In genomic region chr19:934197-934840, GRCh38 we compare ENCODE assay signal across 2 cellular contexts.
TF ChIP-seq lines count a peak whose summit lies in the region.

No MANE protein-coding gene starts in this region.

TF ChIP-seq in GM23338, 12 proteins besides CTCF, POLR2A, EP300 and RAD21 (continued from another document):
- TF ChIP-seq, protein P1, sequence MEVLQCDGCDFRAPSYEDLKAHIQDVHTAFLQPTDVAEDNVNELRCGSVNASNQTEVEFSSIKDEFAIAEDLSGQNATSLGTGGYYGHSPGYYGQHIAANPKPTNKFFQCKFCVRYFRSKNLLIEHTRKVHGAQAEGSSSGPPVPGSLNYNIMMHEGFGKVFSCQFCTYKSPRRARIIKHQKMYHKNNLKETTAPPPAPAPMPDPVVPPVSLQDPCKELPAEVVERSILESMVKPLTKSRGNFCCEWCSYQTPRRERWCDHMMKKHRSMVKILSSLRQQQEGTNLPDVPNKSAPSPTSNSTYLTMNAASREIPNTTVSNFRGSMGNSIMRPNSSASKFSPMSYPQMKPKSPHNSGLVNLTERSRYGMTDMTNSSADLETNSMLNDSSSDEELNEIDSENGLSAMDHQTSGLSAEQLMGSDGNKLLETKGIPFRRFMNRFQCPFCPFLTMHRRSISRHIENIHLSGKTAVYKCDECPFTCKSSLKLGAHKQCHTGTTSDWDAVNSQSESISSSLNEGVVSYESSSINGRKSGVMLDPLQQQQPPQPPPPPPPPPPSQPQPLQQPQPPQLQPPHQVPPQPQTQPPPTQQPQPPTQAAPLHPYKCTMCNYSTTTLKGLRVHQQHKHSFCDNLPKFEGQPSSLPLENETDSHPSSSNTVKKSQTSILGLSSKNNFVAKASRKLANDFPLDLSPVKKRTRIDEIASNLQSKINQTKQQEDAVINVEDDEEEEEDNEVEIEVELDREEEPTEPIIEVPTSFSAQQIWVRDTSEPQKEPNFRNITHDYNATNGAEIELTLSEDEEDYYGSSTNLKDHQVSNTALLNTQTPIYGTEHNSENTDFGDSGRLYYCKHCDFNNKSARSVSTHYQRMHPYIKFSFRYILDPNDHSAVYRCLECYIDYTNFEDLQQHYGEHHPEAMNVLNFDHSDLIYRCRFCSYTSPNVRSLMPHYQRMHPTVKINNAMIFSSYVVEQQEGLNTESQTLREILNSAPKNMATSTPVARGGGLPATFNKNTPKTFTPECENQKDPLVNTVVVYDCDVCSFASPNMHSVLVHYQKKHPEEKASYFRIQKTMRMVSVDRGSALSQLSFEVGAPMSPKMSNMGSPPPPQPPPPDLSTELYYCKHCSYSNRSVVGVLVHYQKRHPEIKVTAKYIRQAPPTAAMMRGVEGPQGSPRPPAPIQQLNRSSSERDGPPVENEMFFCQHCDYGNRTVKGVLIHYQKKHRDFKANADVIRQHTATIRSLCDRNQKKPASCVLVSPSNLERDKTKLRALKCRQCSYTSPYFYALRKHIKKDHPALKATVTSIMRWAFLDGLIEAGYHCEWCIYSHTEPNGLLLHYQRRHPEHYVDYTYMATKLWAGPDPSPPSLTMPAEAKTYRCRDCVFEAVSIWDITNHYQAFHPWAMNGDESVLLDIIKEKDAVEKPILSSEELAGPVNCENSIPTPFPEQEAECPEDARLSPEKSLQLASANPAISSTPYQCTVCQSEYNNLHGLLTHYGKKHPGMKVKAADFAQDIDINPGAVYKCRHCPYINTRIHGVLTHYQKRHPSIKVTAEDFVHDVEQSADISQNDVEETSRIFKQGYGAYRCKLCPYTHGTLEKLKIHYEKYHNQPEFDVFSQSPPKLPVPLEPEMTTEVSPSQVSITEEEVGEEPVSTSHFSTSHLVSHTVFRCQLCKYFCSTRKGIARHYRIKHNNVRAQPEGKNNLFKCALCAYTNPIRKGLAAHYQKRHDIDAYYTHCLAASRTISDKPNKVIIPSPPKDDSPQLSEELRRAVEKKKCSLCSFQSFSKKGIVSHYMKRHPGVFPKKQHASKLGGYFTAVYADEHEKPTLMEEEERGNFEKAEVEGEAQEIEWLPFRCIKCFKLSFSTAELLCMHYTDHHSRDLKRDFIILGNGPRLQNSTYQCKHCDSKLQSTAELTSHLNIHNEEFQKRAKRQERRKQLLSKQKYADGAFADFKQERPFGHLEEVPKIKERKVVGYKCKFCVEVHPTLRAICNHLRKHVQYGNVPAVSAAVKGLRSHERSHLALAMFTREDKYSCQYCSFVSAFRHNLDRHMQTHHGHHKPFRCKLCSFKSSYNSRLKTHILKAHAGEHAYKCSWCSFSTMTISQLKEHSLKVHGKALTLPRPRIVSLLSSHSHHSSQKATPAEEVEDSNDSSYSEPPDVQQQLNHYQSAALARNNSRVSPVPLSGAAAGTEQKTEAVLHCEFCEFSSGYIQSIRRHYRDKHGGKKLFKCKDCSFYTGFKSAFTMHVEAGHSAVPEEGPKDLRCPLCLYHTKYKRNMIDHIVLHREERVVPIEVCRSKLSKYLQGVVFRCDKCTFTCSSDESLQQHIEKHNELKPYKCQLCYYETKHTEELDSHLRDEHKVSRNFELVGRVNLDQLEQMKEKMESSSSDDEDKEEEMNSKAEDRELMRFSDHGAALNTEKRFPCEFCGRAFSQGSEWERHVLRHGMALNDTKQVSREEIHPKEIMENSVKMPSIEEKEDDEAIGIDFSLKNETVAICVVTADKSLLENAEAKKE (CRISPR knock-in tag; IDR thresholded peaks at IDR 0.05): no peak
- TF ChIP-seq JUNB (IDR thresholded peaks at IDR 0.05; ENCODE audit: unreplicated experiment) (no peak), ZNF114 (CRISPR knock-in tag; IDR thresholded peaks at IDR 0.05) (no peak), NANOG (IDR thresholded peaks at IDR 0.05; ENCODE audit: borderline replicate concordance) (no peak), CREB1 (CRISPR knock-in tag; IDR thresholded peaks at IDR 0.05; ENCODE audit: low read depth) (no peak), EZH2phosphoT487 (IDR thresholded peaks at IDR 0.05; ENCODE audit: unreplicated experiment) (no peak), ZNF331 (CRISPR knock-in tag; IDR thresholded peaks at IDR 0.05; ENCODE audit: low read depth) (no peak), EZH2 (IDR thresholded peaks at IDR 0.05; ENCODE audit: low read depth, unreplicated experiment) (no peak)
- TF ChIP-seq, protein P2, sequence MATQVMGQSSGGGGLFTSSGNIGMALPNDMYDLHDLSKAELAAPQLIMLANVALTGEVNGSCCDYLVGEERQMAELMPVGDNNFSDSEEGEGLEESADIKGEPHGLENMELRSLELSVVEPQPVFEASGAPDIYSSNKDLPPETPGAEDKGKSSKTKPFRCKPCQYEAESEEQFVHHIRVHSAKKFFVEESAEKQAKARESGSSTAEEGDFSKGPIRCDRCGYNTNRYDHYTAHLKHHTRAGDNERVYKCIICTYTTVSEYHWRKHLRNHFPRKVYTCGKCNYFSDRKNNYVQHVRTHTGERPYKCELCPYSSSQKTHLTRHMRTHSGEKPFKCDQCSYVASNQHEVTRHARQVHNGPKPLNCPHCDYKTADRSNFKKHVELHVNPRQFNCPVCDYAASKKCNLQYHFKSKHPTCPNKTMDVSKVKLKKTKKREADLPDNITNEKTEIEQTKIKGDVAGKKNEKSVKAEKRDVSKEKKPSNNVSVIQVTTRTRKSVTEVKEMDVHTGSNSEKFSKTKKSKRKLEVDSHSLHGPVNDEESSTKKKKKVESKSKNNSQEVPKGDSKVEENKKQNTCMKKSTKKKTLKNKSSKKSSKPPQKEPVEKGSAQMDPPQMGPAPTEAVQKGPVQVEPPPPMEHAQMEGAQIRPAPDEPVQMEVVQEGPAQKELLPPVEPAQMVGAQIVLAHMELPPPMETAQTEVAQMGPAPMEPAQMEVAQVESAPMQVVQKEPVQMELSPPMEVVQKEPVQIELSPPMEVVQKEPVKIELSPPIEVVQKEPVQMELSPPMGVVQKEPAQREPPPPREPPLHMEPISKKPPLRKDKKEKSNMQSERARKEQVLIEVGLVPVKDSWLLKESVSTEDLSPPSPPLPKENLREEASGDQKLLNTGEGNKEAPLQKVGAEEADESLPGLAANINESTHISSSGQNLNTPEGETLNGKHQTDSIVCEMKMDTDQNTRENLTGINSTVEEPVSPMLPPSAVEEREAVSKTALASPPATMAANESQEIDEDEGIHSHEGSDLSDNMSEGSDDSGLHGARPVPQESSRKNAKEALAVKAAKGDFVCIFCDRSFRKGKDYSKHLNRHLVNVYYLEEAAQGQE (IDR thresholded peaks at IDR 0.05; ENCODE audit: unreplicated experiment): no peak
- TF ChIP-seq, protein P3, sequence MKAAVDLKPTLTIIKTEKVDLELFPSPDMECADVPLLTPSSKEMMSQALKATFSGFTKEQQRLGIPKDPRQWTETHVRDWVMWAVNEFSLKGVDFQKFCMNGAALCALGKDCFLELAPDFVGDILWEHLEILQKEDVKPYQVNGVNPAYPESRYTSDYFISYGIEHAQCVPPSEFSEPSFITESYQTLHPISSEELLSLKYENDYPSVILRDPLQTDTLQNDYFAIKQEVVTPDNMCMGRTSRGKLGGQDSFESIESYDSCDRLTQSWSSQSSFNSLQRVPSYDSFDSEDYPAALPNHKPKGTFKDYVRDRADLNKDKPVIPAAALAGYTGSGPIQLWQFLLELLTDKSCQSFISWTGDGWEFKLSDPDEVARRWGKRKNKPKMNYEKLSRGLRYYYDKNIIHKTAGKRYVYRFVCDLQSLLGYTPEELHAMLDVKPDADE (IDR thresholded peaks at IDR 0.05): no peak

TF ChIP-seq in HEK293T, 16 proteins besides CTCF, POLR2A, EP300 and RAD21 (continued from another document):
- no peak for TF ChIP-seq ZNF384 (IDR thresholded peaks at IDR 0.05)
- no peak for TF ChIP-seq FOXK2 (IDR thresholded peaks at IDR 0.05)
- TF ChIP-seq NFRKB (IDR thresholded peaks at IDR 0.05): no peak
- no peak for TF ChIP-seq L3MBTL2 (conservative IDR thresholded peaks at IDR 0.05)
- TF ChIP-seq SP1 (IDR thresholded peaks at IDR 0.05): no peak
- no peak for TF ChIP-seq LEF1 (IDR thresholded peaks at IDR 0.05; ENCODE audit: borderline replicate concordance)
- TF ChIP-seq SUZ12 (IDR thresholded peaks at IDR 0.05): no peak
- no peak for TF ChIP-seq ELF4 (IDR thresholded peaks at IDR 0.05)
- no peak for TF ChIP-seq TARDBP (IDR thresholded peaks at IDR 0.05)
- no peak for TF ChIP-seq HDGF (IDR thresholded peaks at IDR 0.05; ENCODE audit: borderline replicate concordance)
- no peak for TF ChIP-seq BHLHE40 (IDR thresholded peaks at IDR 0.05; ENCODE audit: borderline replicate concordance)
- TF ChIP-seq FOXM1 (IDR thresholded peaks at IDR 0.05; ENCODE audit: borderline replicate concordance): no peak
TF ChIP-seq in HEK293T: peak in this region for 0.
